In genomic region chr16:25066747-25067631, GRCh38 we compare ENCODE assay signal across 8 cellular contexts. TPM values are rescaled to one million over a fixed set of nuclear protein-coding genes. Genes with fewer than 3 reads are reported as not detected.
DNase-seq lines count a peak whose midpoint lies in the region; ATAC-seq and TF ChIP-seq lines count a peak whose summit lies in the region.

No MANE protein-coding gene starts in this region.

- CTCF ChIA-PET in CD4-positive, alpha-beta T cell (lab: Charles Lee): interaction anchor here (0.9 kb wide), 1 partner anchor 159 kb away, joined by 3 read pairs; no protein-coding TSS in a partner anchor

- WGBS in esophagus, 2 donors: 1% methylated on average over 53 to 63 of the region's 63 CpGs

- peak overlapping the region; percentile 98 to 99 for H3K9ac ChIP-seq in mucosa of rectum (ENCODE audit: low read depth in 1 of 2, low read length in 2 of 2)

- H3K27ac ChIP-seq in CD4-positive, alpha-beta T cell (ENCODE audit: low read depth, low read length): peak overlapping the region; percentile 68
- H3K27ac ChIP-seq in esophagus (ENCODE audit: low read depth in 2 of 2, low read length in 1 of 2) (peak overlapping the region; percentile 87 to 89), mucosa of rectum (ENCODE audit: low read depth in 2 of 2, low read length in 2 of 2) (peak overlapping the region; percentile 91)

- H3K4me3 ChIP-seq in esophagus (ENCODE audit: low read depth in 1 of 2, low read length in 2 of 2) (peak overlapping the region; percentile 71 to 77), mucosa of rectum (ENCODE audit: low read length in 2 of 2) (peak overlapping the region; percentile 90 to 98)

- H3K4me1 ChIP-seq in esophagus (ENCODE audit: control insufficient read depth in 2 of 2, insufficient read depth in 2 of 2, low read length in 1 of 2) (peaks cover 2 to 3% of the 10 kb centered on the region in 2 donors), mucosa of rectum (ENCODE audit: control insufficient read depth in 2 of 2, insufficient read depth in 2 of 2, low read length in 2 of 2) (peaks cover 10 to 13% of the 10 kb centered on the region in 2 donors)

- H3K27ac Mint-ChIP-seq in CD4-positive, alpha-beta T cell: peak overlapping the region; percentile 86
- peak overlapping the region; percentile 88 for H3K27ac Mint-ChIP-seq in activated T-cell treated with anti-CD3 and anti-CD28 coated beads, Interleukin-2, amount 50 U/mL, for 24 hours

- no peak for TF ChIP-seq CTCF in CD4-positive, alpha-beta T cell (IDR thresholded peaks at IDR 0.05)

- peaks cover 43% of the 10 kb centered on the region for H3K4me1 Mint-ChIP-seq in CD4-positive, alpha-beta T cell (ENCODE audit: low read depth)
- peaks cover 42% of the 10 kb centered on the region for H3K4me1 Mint-ChIP-seq in activated T-cell treated with anti-CD3 and anti-CD28 coated beads, Interleukin-2, amount 50 U/mL, for 24 hours (ENCODE audit: low read depth)

- H3K36me3 ChIP-seq in esophagus (ENCODE audit: control insufficient read depth in 2 of 2, insufficient read depth in 2 of 2, low read length in 1 of 2) (no peaks in the 10 kb centered on the region), mucosa of rectum (ENCODE audit: control insufficient read depth in 2 of 2, insufficient read depth in 2 of 2, low read length in 2 of 2) (no peaks in the 10 kb centered on the region)

- no peaks in the 10 kb centered on the region for H3K27me3 ChIP-seq in CD4-positive, alpha-beta T cell (ENCODE audit: control insufficient read depth, insufficient read depth, low read length)
- H3K27me3 ChIP-seq in esophagus (ENCODE audit: control insufficient read depth in 1 of 2, insufficient read depth in 2 of 2, low read length in 2 of 2) (no peaks in the 10 kb centered on the region), mucosa of rectum (ENCODE audit: control insufficient read depth in 2 of 2, insufficient read depth in 2 of 2, low read length in 2 of 2) (no peaks in the 10 kb centered on the region)

- H3K9me3 Mint-ChIP-seq in CD4-positive, alpha-beta T cell: no peaks in the 10 kb centered on the region
- no peaks in the 10 kb centered on the region for H3K9me3 Mint-ChIP-seq in activated T-cell treated with anti-CD3 and anti-CD28 coated beads, Interleukin-2, amount 50 U/mL, for 24 hours

- peak; percentile 97 for ATAC-seq in CD4-positive, alpha-beta T cell (ENCODE audit: poor library complexity)
- ATAC-seq in GM19438 (IDR thresholded peaks at IDR 0.05; ENCODE audit: low read depth, unreplicated experiment): peak; percentile 93

- H3K4me3 Mint-ChIP-seq in CD4-positive, alpha-beta T cell: peak overlapping the region; percentile 89
- peak overlapping the region; percentile 80 for H3K4me3 Mint-ChIP-seq in activated T-cell treated with anti-CD3 and anti-CD28 coated beads, Interleukin-2, amount 50 U/mL, for 24 hours

- H3K27me3 Mint-ChIP-seq in CD4-positive, alpha-beta T cell: no peaks in the 10 kb centered on the region
- H3K27me3 Mint-ChIP-seq in activated T-cell treated with anti-CD3 and anti-CD28 coated beads, Interleukin-2, amount 50 U/mL, for 24 hours: no peaks in the 10 kb centered on the region

- DNase-seq in CD4-positive, alpha-beta T cell: peak; percentile 67 to 84 (median 74)
- DNase-seq in HK-2 (ENCODE audit: unreplicated experiment): peak; percentile 69
- DNase-seq in OCI-M1 (lab: John Stamatoyannopoulos, UW): peak; percentile 85
- DNase-seq in activated T-cell treated with anti-CD3 and anti-CD28 coated beads, Interleukin-2, amount 50 U/mL, for 24 hours: peak; percentile 87
- DNase-seq in stimulated activated CD8-positive, alpha-beta memory T cell treated with anti-CD3 and anti-CD28 coated beads, Interleukin-4, amount 100 ng/mL, for 4 hours (ENCODE audit: low read depth in 2 of 2, low spot score in 1 of 2): peak; percentile 52 to 63

- no peaks in the 10 kb centered on the region for H3K36me3 Mint-ChIP-seq in CD4-positive, alpha-beta T cell (ENCODE audit: low read depth)
- H3K36me3 Mint-ChIP-seq in activated T-cell treated with anti-CD3 and anti-CD28 coated beads, Interleukin-2, amount 50 U/mL, for 24 hours (ENCODE audit: low read depth): peaks cover 2% of the 10 kb centered on the region

- intact Hi-C loops in CD4-positive, alpha-beta T cell (cut with DNase I, micrococcal nuclease): loop anchor here in 1 of 2 experiments (5.0 kb wide), 1 partner anchor 35 kb away; no protein-coding TSS in a partner anchor

- H3K9me3 ChIP-seq in CD4-positive, alpha-beta T cell (ENCODE audit: control insufficient read depth, low read length): no peaks in the 10 kb centered on the region
- H3K9me3 ChIP-seq in esophagus (ENCODE audit: control insufficient read depth in 2 of 2, insufficient read depth in 1 of 2, low read depth in 1 of 2, low read length in 1 of 2): no peaks in the 10 kb centered on the region
- no peaks in the 10 kb centered on the region for H3K9me3 ChIP-seq in mucosa of rectum (ENCODE audit: control insufficient read depth in 2 of 2, low read length in 2 of 2)

- POLR2A ChIA-PET in CD4-positive, alpha-beta T cell (lab: Charles Lee): interaction anchor here (0.6 to 2.3 kb wide), 13 partner anchors 9 to 96 kb away, joined by 3 to 21 read pairs (median 5); partner anchors contain the start of gene LCMT1

RNA-seq across cellular contexts. Expression of gene LCMT1, which starts 44.6 kb away (rescaled TPM):
- 10 to 100 TPM; 22.5 to 28.2 TPM for total RNA-seq in CD4-positive, alpha-beta T cell
- 10 to 100 TPM; 16.3 to 23.2 TPM for polyA plus RNA-seq in esophagus

RNA-seq across cellular contexts. Expression of gene ARHGAP17, which starts 51.8 kb away (rescaled TPM):
- total RNA-seq in CD4-positive, alpha-beta T cell: 10 to 100 TPM; 42.5 to 43.4 TPM
- 10 to 100 TPM; 21.7 to 25.0 TPM for polyA plus RNA-seq in esophagus

Comparison
In these comparisons a context has a peak if more than half of its experiments do, and no peak if none do; other contexts are left out.
1. Peak in every context shown above with its lines: DNase-seq, ATAC-seq, H3K4me3 ChIP-seq and H3K27ac ChIP-seq.